Comparison of ENCODE assay signal across 1 cellular context in the genomic region with DNA sequence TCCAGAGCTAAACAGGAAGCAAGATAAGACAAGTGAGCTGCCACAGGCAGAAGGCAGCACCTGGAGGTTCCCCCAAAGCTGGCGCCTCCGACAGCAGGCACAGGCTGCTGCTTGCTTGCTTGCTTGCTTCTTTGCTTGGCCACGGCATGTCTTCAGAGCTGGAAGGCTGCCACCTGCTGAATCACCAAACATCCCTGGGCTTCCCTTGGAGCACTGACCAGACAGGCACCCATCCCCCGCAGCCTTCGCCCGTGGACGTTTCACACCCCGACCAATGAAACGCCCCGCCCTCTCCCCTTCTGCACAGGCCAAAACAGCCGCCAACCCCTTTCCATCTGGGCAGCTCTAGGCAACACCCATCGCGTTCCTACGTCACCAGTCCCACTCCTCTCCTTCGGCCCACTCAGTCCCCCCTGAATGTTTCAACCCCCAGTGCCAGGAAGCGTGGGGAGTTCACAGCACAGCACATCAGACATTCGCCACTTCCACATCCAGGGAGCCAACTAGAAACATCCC.
TF ChIP-seq lines count a peak whose summit lies in the region.

No MANE protein-coding gene starts in this region.

TF ChIP-seq in HEK293, 187 proteins besides CTCF, POLR2A, EP300 and RAD21 (continued from another document and continues in another):
- TF ChIP-seq, protein P1, sequence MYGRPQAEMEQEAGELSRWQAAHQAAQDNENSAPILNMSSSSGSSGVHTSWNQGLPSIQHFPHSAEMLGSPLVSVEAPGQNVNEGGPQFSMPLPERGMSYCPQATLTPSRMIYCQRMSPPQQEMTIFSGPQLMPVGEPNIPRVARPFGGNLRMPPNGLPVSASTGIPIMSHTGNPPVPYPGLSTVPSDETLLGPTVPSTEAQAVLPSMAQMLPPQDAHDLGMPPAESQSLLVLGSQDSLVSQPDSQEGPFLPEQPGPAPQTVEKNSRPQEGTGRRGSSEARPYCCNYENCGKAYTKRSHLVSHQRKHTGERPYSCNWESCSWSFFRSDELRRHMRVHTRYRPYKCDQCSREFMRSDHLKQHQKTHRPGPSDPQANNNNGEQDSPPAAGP (tag by site-specific recombination; IDR thresholded peaks at IDR 0.05) = no peak; the same call in 1 of the 2 replicates
- 0 out of 2 replicates have a peak, but pooled peaks have one; percentile 45 for TF ChIP-seq ZSCAN30 (tag by site-specific recombination; IDR thresholded peaks at IDR 0.05)
- TF ChIP-seq SP3 (tag by site-specific recombination; IDR thresholded peaks at IDR 0.05) = peak; percentile 63
- no peak for TF ChIP-seq ZNF561 (tag by site-specific recombination; IDR thresholded peaks at IDR 0.05; ENCODE audit: borderline replicate concordance)
- TF ChIP-seq GLIS2 (tag by site-specific recombination; IDR thresholded peaks at IDR 0.05) = peak; percentile 92
- no peak for TF ChIP-seq ZNF792 (tag by site-specific recombination; IDR thresholded peaks at IDR 0.05)
- TF ChIP-seq ZNF654 (tag by site-specific recombination; IDR thresholded peaks at IDR 0.05; ENCODE audit: low read depth) = no peak
- TF ChIP-seq ZBTB20 (tag by site-specific recombination; IDR thresholded peaks at IDR 0.05) = 0 out of 2 replicates have a peak, but pooled peaks have one; percentile 73
- no peak; the same call in 1 of the 2 replicates for TF ChIP-seq ZNF394 (tag by site-specific recombination; IDR thresholded peaks at IDR 0.05; ENCODE audit: borderline replicate concordance)
- no peak for TF ChIP-seq ZNF16 (tag by site-specific recombination; IDR thresholded peaks at IDR 0.05; ENCODE audit: low read depth)
- no peak for TF ChIP-seq ZNF785 (tag by site-specific recombination; IDR thresholded peaks at IDR 0.05)
- 0 out of 2 replicates have a peak, but pooled peaks have one; percentile 55 for TF ChIP-seq ZFP37 (tag by site-specific recombination; IDR thresholded peaks at IDR 0.05)
- no peak for TF ChIP-seq ZNF701 (tag by site-specific recombination; IDR thresholded peaks at IDR 0.05)
- TF ChIP-seq ZFP41 (tag by site-specific recombination; IDR thresholded peaks at IDR 0.05; ENCODE audit: borderline replicate concordance) = no peak
- peak; percentile 94 for TF ChIP-seq ZNF335 (tag by site-specific recombination; conservative IDR thresholded peaks at IDR 0.05)
- TF ChIP-seq ZNF600 (tag by site-specific recombination; IDR thresholded peaks at IDR 0.05) = peak; percentile 6
- TF ChIP-seq, protein P2, sequence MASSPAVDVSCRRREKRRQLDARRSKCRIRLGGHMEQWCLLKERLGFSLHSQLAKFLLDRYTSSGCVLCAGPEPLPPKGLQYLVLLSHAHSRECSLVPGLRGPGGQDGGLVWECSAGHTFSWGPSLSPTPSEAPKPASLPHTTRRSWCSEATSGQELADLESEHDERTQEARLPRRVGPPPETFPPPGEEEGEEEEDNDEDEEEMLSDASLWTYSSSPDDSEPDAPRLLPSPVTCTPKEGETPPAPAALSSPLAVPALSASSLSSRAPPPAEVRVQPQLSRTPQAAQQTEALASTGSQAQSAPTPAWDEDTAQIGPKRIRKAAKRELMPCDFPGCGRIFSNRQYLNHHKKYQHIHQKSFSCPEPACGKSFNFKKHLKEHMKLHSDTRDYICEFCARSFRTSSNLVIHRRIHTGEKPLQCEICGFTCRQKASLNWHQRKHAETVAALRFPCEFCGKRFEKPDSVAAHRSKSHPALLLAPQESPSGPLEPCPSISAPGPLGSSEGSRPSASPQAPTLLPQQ (tag by site-specific recombination; IDR thresholded peaks at IDR 0.05) = 0 out of 2 replicates have a peak, but pooled peaks have one; percentile 62
- 0 out of 2 replicates have a peak, but pooled peaks have one; percentile 47 for TF ChIP-seq BCL11A (tag by site-specific recombination; IDR thresholded peaks at IDR 0.05; ENCODE audit: low read depth)
- peak; percentile 87 for TF ChIP-seq ZNF629 (tag by site-specific recombination; IDR thresholded peaks at IDR 0.05)
- TF ChIP-seq KLF8 (tag by site-specific recombination; IDR thresholded peaks at IDR 0.05) = 0 out of 2 replicates have a peak, but pooled peaks have one; percentile 28
- no peak for TF ChIP-seq ZNF292 (tag by site-specific recombination; IDR thresholded peaks at IDR 0.05; ENCODE audit: borderline replicate concordance, low read depth)
- TF ChIP-seq, protein P3, sequence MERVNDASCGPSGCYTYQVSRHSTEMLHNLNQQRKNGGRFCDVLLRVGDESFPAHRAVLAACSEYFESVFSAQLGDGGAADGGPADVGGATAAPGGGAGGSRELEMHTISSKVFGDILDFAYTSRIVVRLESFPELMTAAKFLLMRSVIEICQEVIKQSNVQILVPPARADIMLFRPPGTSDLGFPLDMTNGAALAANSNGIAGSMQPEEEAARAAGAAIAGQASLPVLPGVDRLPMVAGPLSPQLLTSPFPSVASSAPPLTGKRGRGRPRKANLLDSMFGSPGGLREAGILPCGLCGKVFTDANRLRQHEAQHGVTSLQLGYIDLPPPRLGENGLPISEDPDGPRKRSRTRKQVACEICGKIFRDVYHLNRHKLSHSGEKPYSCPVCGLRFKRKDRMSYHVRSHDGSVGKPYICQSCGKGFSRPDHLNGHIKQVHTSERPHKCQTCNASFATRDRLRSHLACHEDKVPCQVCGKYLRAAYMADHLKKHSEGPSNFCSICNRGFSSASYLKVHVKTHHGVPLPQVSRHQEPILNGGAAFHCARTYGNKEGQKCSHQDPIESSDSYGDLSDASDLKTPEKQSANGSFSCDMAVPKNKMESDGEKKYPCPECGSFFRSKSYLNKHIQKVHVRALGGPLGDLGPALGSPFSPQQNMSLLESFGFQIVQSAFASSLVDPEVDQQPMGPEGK (tag by site-specific recombination; IDR thresholded peaks at IDR 0.05) = peak; percentile 88
- peak; percentile 97 for TF ChIP-seq ZFHX2 (tag by site-specific recombination; conservative IDR thresholded peaks at IDR 0.05)
- no peak for TF ChIP-seq TCF7L2 (IDR thresholded peaks at IDR 0.05; ENCODE audit: borderline replicate concordance, low read depth, low read length)
- TF ChIP-seq, protein P4, sequence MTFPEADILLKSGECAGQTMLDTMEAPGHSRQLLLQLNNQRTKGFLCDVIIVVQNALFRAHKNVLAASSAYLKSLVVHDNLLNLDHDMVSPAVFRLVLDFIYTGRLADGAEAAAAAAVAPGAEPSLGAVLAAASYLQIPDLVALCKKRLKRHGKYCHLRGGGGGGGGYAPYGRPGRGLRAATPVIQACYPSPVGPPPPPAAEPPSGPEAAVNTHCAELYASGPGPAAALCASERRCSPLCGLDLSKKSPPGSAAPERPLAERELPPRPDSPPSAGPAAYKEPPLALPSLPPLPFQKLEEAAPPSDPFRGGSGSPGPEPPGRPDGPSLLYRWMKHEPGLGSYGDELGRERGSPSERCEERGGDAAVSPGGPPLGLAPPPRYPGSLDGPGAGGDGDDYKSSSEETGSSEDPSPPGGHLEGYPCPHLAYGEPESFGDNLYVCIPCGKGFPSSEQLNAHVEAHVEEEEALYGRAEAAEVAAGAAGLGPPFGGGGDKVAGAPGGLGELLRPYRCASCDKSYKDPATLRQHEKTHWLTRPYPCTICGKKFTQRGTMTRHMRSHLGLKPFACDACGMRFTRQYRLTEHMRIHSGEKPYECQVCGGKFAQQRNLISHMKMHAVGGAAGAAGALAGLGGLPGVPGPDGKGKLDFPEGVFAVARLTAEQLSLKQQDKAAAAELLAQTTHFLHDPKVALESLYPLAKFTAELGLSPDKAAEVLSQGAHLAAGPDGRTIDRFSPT (tag by site-specific recombination; IDR thresholded peaks at IDR 0.05) = no peak
- TF ChIP-seq, protein P5, sequence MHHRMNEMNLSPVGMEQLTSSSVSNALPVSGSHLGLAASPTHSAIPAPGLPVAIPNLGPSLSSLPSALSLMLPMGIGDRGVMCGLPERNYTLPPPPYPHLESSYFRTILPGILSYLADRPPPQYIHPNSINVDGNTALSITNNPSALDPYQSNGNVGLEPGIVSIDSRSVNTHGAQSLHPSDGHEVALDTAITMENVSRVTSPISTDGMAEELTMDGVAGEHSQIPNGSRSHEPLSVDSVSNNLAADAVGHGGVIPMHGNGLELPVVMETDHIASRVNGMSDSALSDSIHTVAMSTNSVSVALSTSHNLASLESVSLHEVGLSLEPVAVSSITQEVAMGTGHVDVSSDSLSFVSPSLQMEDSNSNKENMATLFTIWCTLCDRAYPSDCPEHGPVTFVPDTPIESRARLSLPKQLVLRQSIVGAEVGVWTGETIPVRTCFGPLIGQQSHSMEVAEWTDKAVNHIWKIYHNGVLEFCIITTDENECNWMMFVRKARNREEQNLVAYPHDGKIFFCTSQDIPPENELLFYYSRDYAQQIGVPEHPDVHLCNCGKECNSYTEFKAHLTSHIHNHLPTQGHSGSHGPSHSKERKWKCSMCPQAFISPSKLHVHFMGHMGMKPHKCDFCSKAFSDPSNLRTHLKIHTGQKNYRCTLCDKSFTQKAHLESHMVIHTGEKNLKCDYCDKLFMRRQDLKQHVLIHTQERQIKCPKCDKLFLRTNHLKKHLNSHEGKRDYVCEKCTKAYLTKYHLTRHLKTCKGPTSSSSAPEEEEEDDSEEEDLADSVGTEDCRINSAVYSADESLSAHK (tag by site-specific recombination; IDR thresholded peaks at IDR 0.05) = peak; percentile 49; the same call in 1 of the 2 replicates
- peak; percentile 24; the same call in 1 of the 2 replicates for TF ChIP-seq ZFP69B (tag by site-specific recombination; IDR thresholded peaks at IDR 0.05)
- peak; percentile 33; the same call in 1 of the 2 replicates for TF ChIP-seq IKZF3 (tag by site-specific recombination; IDR thresholded peaks at IDR 0.05)
- TF ChIP-seq ZNF302 (tag by site-specific recombination; IDR thresholded peaks at IDR 0.05; ENCODE audit: low read depth) = no peak
- no peak for TF ChIP-seq ZNF211 (tag by site-specific recombination; IDR thresholded peaks at IDR 0.05; ENCODE audit: low read depth)
- TF ChIP-seq ZNF433 (tag by site-specific recombination; IDR thresholded peaks at IDR 0.05; ENCODE audit: low read depth) = no peak
- TF ChIP-seq, protein P6, sequence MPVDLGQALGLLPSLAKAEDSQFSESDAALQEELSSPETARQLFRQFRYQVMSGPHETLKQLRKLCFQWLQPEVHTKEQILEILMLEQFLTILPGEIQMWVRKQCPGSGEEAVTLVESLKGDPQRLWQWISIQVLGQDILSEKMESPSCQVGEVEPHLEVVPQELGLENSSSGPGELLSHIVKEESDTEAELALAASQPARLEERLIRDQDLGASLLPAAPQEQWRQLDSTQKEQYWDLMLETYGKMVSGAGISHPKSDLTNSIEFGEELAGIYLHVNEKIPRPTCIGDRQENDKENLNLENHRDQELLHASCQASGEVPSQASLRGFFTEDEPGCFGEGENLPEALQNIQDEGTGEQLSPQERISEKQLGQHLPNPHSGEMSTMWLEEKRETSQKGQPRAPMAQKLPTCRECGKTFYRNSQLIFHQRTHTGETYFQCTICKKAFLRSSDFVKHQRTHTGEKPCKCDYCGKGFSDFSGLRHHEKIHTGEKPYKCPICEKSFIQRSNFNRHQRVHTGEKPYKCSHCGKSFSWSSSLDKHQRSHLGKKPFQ (tag by site-specific recombination; IDR thresholded peaks at IDR 0.05) = 0 out of 2 replicates have a peak, but pooled peaks have one; percentile 62
- TF ChIP-seq ZNF560 (tag by site-specific recombination; IDR thresholded peaks at IDR 0.05; ENCODE audit: borderline replicate concordance) = no peak
- peak; percentile 57; the same call in 1 of the 2 replicates for TF ChIP-seq ZNF423 (tag by site-specific recombination; IDR thresholded peaks at IDR 0.05)
- TF ChIP-seq ZNF623 (tag by site-specific recombination; IDR thresholded peaks at IDR 0.05) = no peak
- TF ChIP-seq ZNF24 (tag by site-specific recombination; IDR thresholded peaks at IDR 0.05) = peak; percentile 46; the same call in 1 of the 2 replicates
- no peak for TF ChIP-seq ZNF157 (tag by site-specific recombination; IDR thresholded peaks at IDR 0.05)
- no peak for TF ChIP-seq ZNF202 (tag by site-specific recombination; IDR thresholded peaks at IDR 0.05; ENCODE audit: borderline replicate concordance)
- TF ChIP-seq, protein P7, sequence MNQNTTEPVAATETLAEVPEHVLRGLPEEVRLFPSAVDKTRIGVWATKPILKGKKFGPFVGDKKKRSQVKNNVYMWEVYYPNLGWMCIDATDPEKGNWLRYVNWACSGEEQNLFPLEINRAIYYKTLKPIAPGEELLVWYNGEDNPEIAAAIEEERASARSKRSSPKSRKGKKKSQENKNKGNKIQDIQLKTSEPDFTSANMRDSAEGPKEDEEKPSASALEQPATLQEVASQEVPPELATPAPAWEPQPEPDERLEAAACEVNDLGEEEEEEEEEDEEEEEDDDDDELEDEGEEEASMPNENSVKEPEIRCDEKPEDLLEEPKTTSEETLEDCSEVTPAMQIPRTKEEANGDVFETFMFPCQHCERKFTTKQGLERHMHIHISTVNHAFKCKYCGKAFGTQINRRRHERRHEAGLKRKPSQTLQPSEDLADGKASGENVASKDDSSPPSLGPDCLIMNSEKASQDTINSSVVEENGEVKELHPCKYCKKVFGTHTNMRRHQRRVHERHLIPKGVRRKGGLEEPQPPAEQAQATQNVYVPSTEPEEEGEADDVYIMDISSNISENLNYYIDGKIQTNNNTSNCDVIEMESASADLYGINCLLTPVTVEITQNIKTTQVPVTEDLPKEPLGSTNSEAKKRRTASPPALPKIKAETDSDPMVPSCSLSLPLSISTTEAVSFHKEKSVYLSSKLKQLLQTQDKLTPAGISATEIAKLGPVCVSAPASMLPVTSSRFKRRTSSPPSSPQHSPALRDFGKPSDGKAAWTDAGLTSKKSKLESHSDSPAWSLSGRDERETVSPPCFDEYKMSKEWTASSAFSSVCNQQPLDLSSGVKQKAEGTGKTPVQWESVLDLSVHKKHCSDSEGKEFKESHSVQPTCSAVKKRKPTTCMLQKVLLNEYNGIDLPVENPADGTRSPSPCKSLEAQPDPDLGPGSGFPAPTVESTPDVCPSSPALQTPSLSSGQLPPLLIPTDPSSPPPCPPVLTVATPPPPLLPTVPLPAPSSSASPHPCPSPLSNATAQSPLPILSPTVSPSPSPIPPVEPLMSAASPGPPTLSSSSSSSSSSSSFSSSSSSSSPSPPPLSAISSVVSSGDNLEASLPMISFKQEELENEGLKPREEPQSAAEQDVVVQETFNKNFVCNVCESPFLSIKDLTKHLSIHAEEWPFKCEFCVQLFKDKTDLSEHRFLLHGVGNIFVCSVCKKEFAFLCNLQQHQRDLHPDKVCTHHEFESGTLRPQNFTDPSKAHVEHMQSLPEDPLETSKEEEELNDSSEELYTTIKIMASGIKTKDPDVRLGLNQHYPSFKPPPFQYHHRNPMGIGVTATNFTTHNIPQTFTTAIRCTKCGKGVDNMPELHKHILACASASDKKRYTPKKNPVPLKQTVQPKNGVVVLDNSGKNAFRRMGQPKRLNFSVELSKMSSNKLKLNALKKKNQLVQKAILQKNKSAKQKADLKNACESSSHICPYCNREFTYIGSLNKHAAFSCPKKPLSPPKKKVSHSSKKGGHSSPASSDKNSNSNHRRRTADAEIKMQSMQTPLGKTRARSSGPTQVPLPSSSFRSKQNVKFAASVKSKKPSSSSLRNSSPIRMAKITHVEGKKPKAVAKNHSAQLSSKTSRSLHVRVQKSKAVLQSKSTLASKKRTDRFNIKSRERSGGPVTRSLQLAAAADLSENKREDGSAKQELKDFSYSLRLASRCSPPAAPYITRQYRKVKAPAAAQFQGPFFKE (tag by site-specific recombination; IDR thresholded peaks at IDR 0.05; ENCODE audit: borderline replicate concordance) = no peak
- TF ChIP-seq MZF1 (tag by site-specific recombination; IDR thresholded peaks at IDR 0.05; ENCODE audit: borderline replicate concordance) = 0 out of 2 replicates have a peak, but pooled peaks have one; percentile 32
- no peak for TF ChIP-seq ZNF791 (tag by site-specific recombination; IDR thresholded peaks at IDR 0.05)
- TF ChIP-seq ZNF843 (tag by site-specific recombination; IDR thresholded peaks at IDR 0.05) = 0 out of 2 replicates have a peak, but pooled peaks have one; percentile 20
- no peak for TF ChIP-seq GLI2 (tag by site-specific recombination; IDR thresholded peaks at IDR 0.05; ENCODE audit: borderline replicate concordance, low read depth)
